In the genomic region with DNA sequence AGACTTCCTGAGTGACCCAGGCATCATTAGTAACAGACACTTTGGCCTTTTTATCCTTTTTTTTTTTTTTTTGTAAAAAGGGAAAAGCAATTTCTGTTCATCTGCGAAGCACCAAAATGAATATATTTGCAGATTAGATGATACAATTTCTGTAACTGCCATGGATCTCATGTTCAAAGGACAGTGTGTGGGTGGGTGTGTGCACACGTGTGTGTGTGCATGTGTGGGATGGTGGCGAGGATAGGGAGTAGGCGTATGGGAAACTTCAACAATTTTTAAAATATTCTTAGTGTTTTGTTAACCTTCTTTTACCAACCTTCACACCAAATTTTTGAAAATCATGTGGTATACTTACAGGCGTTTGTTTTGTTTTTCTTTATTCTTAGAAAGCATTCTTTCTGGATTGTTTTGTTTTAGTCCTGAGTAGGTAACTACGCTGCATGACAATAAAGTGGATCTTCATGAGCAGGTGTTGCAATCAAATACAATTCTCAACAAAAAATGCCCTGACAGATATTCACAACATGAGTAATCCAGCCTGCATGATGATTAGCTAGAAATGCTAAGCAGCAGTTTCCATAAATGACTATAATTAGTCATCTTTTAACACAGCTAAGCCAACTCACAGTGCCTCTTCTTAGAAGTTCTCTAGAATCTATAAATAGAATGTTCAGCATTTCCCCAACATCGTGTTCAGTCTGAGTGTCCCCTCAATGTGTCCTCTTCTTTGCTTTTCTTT, we compare ENCODE assay signal across 8 cellular contexts. TPM values are rescaled to one million over a fixed set of nuclear protein-coding genes. Genes with fewer than 3 reads are reported as not detected.
DNase-seq lines count a peak whose midpoint lies in the region; ATAC-seq, FAIRE-seq and TF ChIP-seq lines count a peak whose summit lies in the region.

No MANE protein-coding gene starts in this region.

- ATAC-seq in GM18867 (IDR thresholded peaks at IDR 0.05; ENCODE audit: unreplicated experiment) (peak; percentile 67), HG03378 (IDR thresholded peaks at IDR 0.05; ENCODE audit: unreplicated experiment) (peak; percentile 91), K562 (no peak)

- H3K9me3 ChIP-seq in K562 (replicated peaks; ENCODE audit: control insufficient read depth, insufficient read depth, low read depth, low read length) (no peaks in the 10 kb centered on the region), sigmoid colon (no peaks in the 10 kb centered on the region), Caco-2 (no peaks in the 10 kb centered on the region)

- no peaks in the 10 kb centered on the region for H3K27me3 Mint-ChIP-seq in Caco-2 (ENCODE audit: insufficient read depth, unreplicated experiment)

- no peaks in the 10 kb centered on the region for H3K9me3 Mint-ChIP-seq in Caco-2 (ENCODE audit: unreplicated experiment)

- BruUV-seq in K562 (replicated peaks; lab: Mats Ljungman, UMichigan) (no TSS peak), Caco-2 (replicated peaks; lab: Mats Ljungman, UMichigan) (no TSS peak)

- WGBS in K562 (ENCODE audit: insufficient coverage, low coverage, missing lambda C conversion rate), result 2% methylated on average over 7 of the region's 7 CpGs
- 73 to 78% methylated on average over 7 of the region's 7 CpGs for WGBS in sigmoid colon, 2 donors
- WGBS in lower leg skin, 2 donors, result 45% methylated on average over 7 of the region's 7 CpGs

- peaks cover 3% of the 10 kb centered on the region; the same call in 1 of the 2 replicates for H4K20me1 ChIP-seq in K562 (replicated peaks; ENCODE audit: control insufficient read depth, insufficient read depth, low read length)

- H3K9me1 ChIP-seq in K562 (ENCODE audit: control insufficient read depth, insufficient read depth, low read length), result no peaks in the 10 kb centered on the region

- in situ Hi-C loops in ACHN (cut with HindIII; ENCODE audit: low pct_ligation_motif_present, low pct_unique_long_range_greater_than_20kb, low sequenced_read_pairs) (no loop called here), K562 (cut with MboI) (loop anchor here (10.0 kb wide), 1 partner anchor 717 kb away; the partner anchor contains the start of gene EIF2AK2)

- H3K9ac ChIP-seq in K562 (ENCODE audit: insufficient read depth in 1 of 2, low read depth in 2 of 2, low read length in 2 of 2), result no peak overlapping the region

- no peaks in the 10 kb centered on the region for H3K36me3 Mint-ChIP-seq in Caco-2 (ENCODE audit: insufficient read depth, unreplicated experiment)

- H3K4me1 ChIP-seq in K562 (replicated peaks in 1 of 2; ENCODE audit: control insufficient read depth in 2 of 2, insufficient read depth in 2 of 2, low read length in 2 of 2), result no peaks in the 10 kb centered on the region; a peak in 1 of 5 replicates
- peaks cover 0 to 67% (median 53%) of the 10 kb centered on the region in 4 donors for H3K4me1 ChIP-seq in sigmoid colon
- peaks cover 8% of the 10 kb centered on the region for H3K4me1 ChIP-seq in Caco-2

- H3K4me3 ChIP-seq in K562 (no peak overlapping the region), sigmoid colon (no peak overlapping the region), Caco-2 (ENCODE audit: low read depth, low read length) (no peak overlapping the region), lower leg skin (ENCODE audit: low read depth, poor library complexity, severe bottlenecking) (no peak overlapping the region)

- FAIRE-seq in K562 (lab: Jason Lieb, UNC), result no peak

- no peak for TF ChIP-seq CTCF in K562 (IDR thresholded peaks at IDR 0.05 in 2 of 3, conservative IDR thresholded peaks at IDR 0.05 in 1 of 3; ENCODE audit: insufficient read depth in 2 of 3, low read depth in 1 of 3, low read length in 3 of 3)
- TF ChIP-seq CTCF in sigmoid colon (IDR thresholded peaks at IDR 0.05), result no peak
- TF ChIP-seq CTCF in Caco-2 (IDR thresholded peaks at IDR 0.05; ENCODE audit: insufficient read depth in 1 of 2, low read depth in 1 of 2, low read length in 1 of 2, severe bottlenecking in 1 of 2, unreplicated experiment in 1 of 2), result no peak
- no peak for TF ChIP-seq CTCF in lower leg skin (IDR thresholded peaks at IDR 0.05)

- intact Hi-C loops in K562 (cut with micrococcal nuclease), result loop anchor here (10.0 kb wide), 1 partner anchor 707 kb away; no protein-coding TSS in a partner anchor
- intact Hi-C loops in sigmoid colon (cut with DNase I), result loop anchor here (2.0 to 5.0 kb wide), 2 partner anchors 33 to 199 kb away; partner anchors contain the start of gene CDC42EP3
- intact Hi-C loops in Caco-2 (cut with micrococcal nuclease; ENCODE audit: unreplicated experiment), result no loop called here
- intact Hi-C loops in lower leg skin (cut with DNase I; ENCODE audit: low total_unique reads), result no loop called here

- H3K79me2 ChIP-seq in K562 (ENCODE audit: control insufficient read depth, insufficient read depth, low read length), result no peaks in the 10 kb centered on the region

- no peaks in the 10 kb centered on the region for H3K36me3 ChIP-seq in K562 (ENCODE audit: control insufficient read depth, insufficient read depth, low read length)
- H3K36me3 ChIP-seq in sigmoid colon, result no peaks in the 10 kb centered on the region
- H3K36me3 ChIP-seq in Caco-2 (ENCODE audit: control insufficient read depth, insufficient read depth, low read length), result no peaks in the 10 kb centered on the region

- no peak for TF ChIP-seq RAD21 in K562 (CRISPR knock-in tag; conservative IDR thresholded peaks at IDR 0.05 in 1 of 2, IDR thresholded peaks at IDR 0.05 in 1 of 2)

- no peak overlapping the region for H2AFZ ChIP-seq in K562 (ENCODE audit: low read depth, low read length)

- H3K27me3 ChIP-seq in K562 (ENCODE audit: control insufficient read depth in 2 of 2, insufficient read depth in 2 of 2, low read length in 2 of 2) (peaks cover 27 to 48% of the 10 kb centered on the region in 2 experiments; a peak in 4 of 5 replicates), sigmoid colon (no peaks in the 10 kb centered on the region), Caco-2 (replicated peaks; ENCODE audit: control insufficient read depth, insufficient read depth, low read length) (no peaks in the 10 kb centered on the region)

- TF ChIP-seq EP300 in K562 (IDR thresholded peaks at IDR 0.05; ENCODE audit: low read length) (no peak), sigmoid colon (IDR thresholded peaks at IDR 0.05) (peak in 2 of 4 donors; percentile 15)

- no peak overlapping the region for H3K4me2 ChIP-seq in K562 (ENCODE audit: insufficient read depth, low read length)

- H3K4me3 Mint-ChIP-seq in Caco-2 (ENCODE audit: unreplicated experiment), result no peak overlapping the region

- POLR2A ChIA-PET in K562 (lab: Yijun Ruan, JAX), result interaction anchor here (0.6 kb wide), 1 partner anchor 91 kb away, joined by 3 read pairs; no protein-coding TSS in a partner anchor
- POLR2A ChIA-PET in Caco-2 (lab: Charles Lee), result no interaction called here

- peak; percentile 50 for DNase-seq in ACHN
- DNase-seq in K562 (ENCODE audit: extremely low read depth in 1 of 4, low spot score in 3 of 4), result no peak
- no peak for DNase-seq in sigmoid colon
- DNase-seq in Caco-2, result no peak
- DNase-seq in retina, result no peak
- DNase-seq in lower leg skin (ENCODE audit: low spot score in 2 of 2), result no peak

- TF ChIP-seq POLR2A in K562 (conservative IDR thresholded peaks at IDR 0.05) (no peak), sigmoid colon (IDR thresholded peaks at IDR 0.05) (no peak), lower leg skin (IDR thresholded peaks at IDR 0.05) (no peak)

- CTCF ChIA-PET in K562 (lab: Yijun Ruan, JAX; ENCODE audit: low intra/inter-chr PET ratio) (no interaction called here), Caco-2 (lab: Charles Lee) (no interaction called here)

- H3K27ac Mint-ChIP-seq in Caco-2 (ENCODE audit: unreplicated experiment), result no peak overlapping the region

- H3K27ac ChIP-seq in K562 (ENCODE audit: extremely low read depth, low read depth, low read length) (no peak overlapping the region), sigmoid colon (peak overlapping the region; percentile 78 to 88 (median 84))

- peaks cover 9% of the 10 kb centered on the region for H3K4me1 Mint-ChIP-seq in Caco-2 (ENCODE audit: low read depth, unreplicated experiment)

TF ChIP-seq in K562, 482 proteins besides CTCF, POLR2A, EP300 and RAD21:
- peak; percentile 44; the same call in 1 of the 2 replicates for TF ChIP-seq FOSL1 (tag; conservative IDR thresholded peaks at IDR 0.05)
- no peak for TF ChIP-seq EGR1 (conservative IDR thresholded peaks at IDR 0.05)
- no peak for TF ChIP-seq KLF16 (IDR thresholded peaks at IDR 0.05)
- TF ChIP-seq CEBPG (CRISPR knock-in tag; IDR thresholded peaks at IDR 0.05), result no peak
- TF ChIP-seq CEBPG (tag; conservative IDR thresholded peaks at IDR 0.05 in 1 of 2, IDR thresholded peaks at IDR 0.05 in 1 of 2), result peak in 1 of 2 experiments; percentile 66; a peak in 2 of 4 replicates

RNA-seq across cellular contexts. Expression of gene RMDN2, which starts 53.5 kb away (rescaled TPM):
- total RNA-seq in K562 (2011; cell fraction: chromatin; rRNA removed; ENCODE audit: low replicate concordance), result 1.2 and 6.3 TPM in 2 replicates
- 0.79 and 1.2 TPM in 2 replicates for total RNA-seq in K562 (2011; cell fraction: nucleolus; rRNA removed)
- 3.1 and 3.7 TPM in 2 replicates for total RNA-seq in K562 (2011; cell fraction: nucleoplasm; rRNA removed)
- 1.5 and 2.8 TPM in 2 replicates for total RNA-seq in K562 (2014; rRNA removed)
- 4.2 and 4.7 TPM in 2 replicates for total RNA-seq in K562 (2014; rRNA removed; fragmentation: Illumina TruSeq; extraction: Trizol)
- total RNA-seq in K562 (2015; rRNA removed; fragmentation: Illumina TruSeq; extraction: Trizol), result 3.5 and 4.3 TPM in 2 replicates
- total RNA-seq in K562 (2021), result 2.2 and 2.7 TPM in 2 replicates
- 1.2 and 2.3 TPM in 2 replicates for polyA plus RNA-seq in K562 (2011; rRNA removed)
- polyA plus RNA-seq in K562 (2011; cell fraction: cytosol; rRNA removed), result 0.37 and 0.59 TPM in 2 replicates
- 0.73 and 0.87 TPM in 2 replicates for polyA plus RNA-seq in K562 (2011; cell fraction: nucleus; rRNA removed)
- polyA plus RNA-seq in K562 (2012), result 2.4 and 2.7 TPM in 2 replicates
- polyA plus RNA-seq in K562 (2014; fragmentation: Illumina TruSeq; extraction: Trizol), result 3.1 and 4.2 TPM in 2 replicates
- polyA plus RNA-seq in K562 (2014; fragmentation: Nextera tagmentation; extraction: Ambion mirVana), result 1 to 10 TPM; 1.8 to 3.7 TPM
- 1.9 and 2.6 TPM in 2 replicates for polyA plus RNA-seq in K562 (2014; rRNA removed)
- 1.8 and 2.0 TPM in 2 replicates for polyA minus RNA-seq in K562 (2011; rRNA and poly(A)+ RNA removed)
- polyA minus RNA-seq in K562 (2011; cell fraction: cytosol; rRNA and poly(A)+ RNA removed), result 1.1 TPM in 1 of 2 replicates, not detected in the other
- polyA minus RNA-seq in K562 (2011; cell fraction: nucleus; rRNA and poly(A)+ RNA removed), result 1.7 and 2.2 TPM in 2 replicates
- 10 to 100 TPM in 2 of 4 donors, 1 to 10 TPM in 2; 4.5 to 13.0 (median 9.6) TPM for total RNA-seq in sigmoid colon
- polyA plus RNA-seq in sigmoid colon, result 10 to 100 TPM in 1 of 3 donors, 1 to 10 TPM in 2; 4.2 to 15.6 (median 8.3) TPM
- 4.3 and 4.4 TPM in 2 replicates for total RNA-seq in Caco-2 (2022)
- 10 to 100 TPM in 1 of 4 donors, 1 to 10 TPM in 3; 3.7 to 10.5 (median 4.2) TPM for total RNA-seq in lower leg skin

Comparison
In these comparisons a context has a peak if more than half of its experiments do, and no peak if none do; other contexts are left out.
1. intact Hi-C loops: an anchor here in K562 (10.0 kb wide) and sigmoid colon (2.0 to 5.0 kb wide); none called in Caco-2 and lower leg skin.